Comparison of ENCODE assay signal across 1 cellular context in genomic region chrX:3807906-3808305, GRCh38.
TF ChIP-seq lines count a peak whose summit lies in the region.

No MANE protein-coding gene starts in this region.

TF ChIP-seq in H1, 55 proteins besides CTCF, POLR2A, EP300 and RAD21 (continued from another document):
- no peak for TF ChIP-seq CHD7 (IDR thresholded peaks at IDR 0.05; ENCODE audit: insufficient replicate concordance, low read length)
